ENCODE assay signal across 8 cellular contexts in the genomic region with DNA sequence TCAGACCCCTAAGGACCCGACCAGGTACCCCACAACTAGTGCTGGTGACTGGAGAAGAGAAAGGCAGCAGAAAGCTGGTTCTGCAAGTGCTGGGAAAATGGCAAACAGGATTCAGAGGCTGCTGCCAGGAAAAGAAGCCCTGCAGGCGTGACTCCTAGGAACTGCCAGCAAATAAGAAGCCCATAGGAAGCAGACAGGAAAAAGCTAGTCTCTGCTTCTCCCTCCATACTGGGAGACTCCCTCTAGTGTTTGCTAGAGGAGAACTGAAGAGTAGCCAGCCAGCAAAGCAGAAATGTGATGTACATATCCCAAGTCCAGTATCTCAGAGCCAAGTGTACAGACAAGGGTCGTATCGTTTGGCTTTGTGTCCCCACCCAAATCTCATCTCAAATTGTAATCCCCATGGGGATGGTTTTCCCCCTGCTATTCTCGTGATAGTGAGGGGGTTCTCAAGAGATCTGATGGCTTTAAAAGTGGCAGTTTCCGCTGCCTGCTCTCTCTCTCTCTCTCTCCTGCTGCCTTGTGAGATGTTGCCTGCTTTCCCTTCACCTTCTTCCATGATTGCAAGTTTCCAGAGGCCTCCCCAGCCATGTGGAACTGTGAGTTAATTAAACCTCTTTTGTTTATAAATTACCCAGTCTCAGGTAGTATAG. TPM values are rescaled to one million over a fixed set of nuclear protein-coding genes. Genes with fewer than 3 reads are reported as not detected.
A peak's percentile ranks its signal among the peaks of the same experiment; 100 is the strongest.
DNase-seq lines count a peak whose midpoint lies in the region; ATAC-seq and TF ChIP-seq lines count a peak whose summit lies in the region.

No MANE protein-coding gene starts in this region.

- H3K27ac ChIP-seq in esophagus squamous epithelium = no peak overlapping the region
- no peak overlapping the region for H3K27ac ChIP-seq in CD8-positive, alpha-beta memory T cell (ENCODE audit: low read depth, low read length)

- TF ChIP-seq POLR2A in esophagus squamous epithelium (IDR thresholded peaks at IDR 0.05) (no peak), erythroblast (IDR thresholded peaks at IDR 0.05; ENCODE audit: low read length) (no peak)

- POLR2A ChIA-PET in CD8-positive, alpha-beta memory T cell (lab: Charles Lee) = no interaction called here

- no peaks in the 10 kb centered on the region for H3K36me3 Mint-ChIP-seq in nephron progenitor cell (ENCODE audit: low read depth)
- no peaks in the 10 kb centered on the region for H3K36me3 Mint-ChIP-seq in CD8-positive, alpha-beta memory T cell

- H3K9me3 Mint-ChIP-seq in nephron progenitor cell = no peaks in the 10 kb centered on the region
- peaks cover 8 to 48% (median 11%) of the 10 kb centered on the region in 5 donors for H3K9me3 Mint-ChIP-seq in CD8-positive, alpha-beta memory T cell

- TF ChIP-seq CTCF in esophagus squamous epithelium (IDR thresholded peaks at IDR 0.05) (peak in 5 of 6 experiments; percentile 37 to 70 (median 46)), nephron progenitor cell (IDR thresholded peaks at IDR 0.05) (peak; percentile 39)

- no peaks in the 10 kb centered on the region for H3K27me3 Mint-ChIP-seq in nephron progenitor cell (ENCODE audit: low read depth, poor library complexity)
- no peaks in the 10 kb centered on the region for H3K27me3 Mint-ChIP-seq in CD8-positive, alpha-beta memory T cell

- H3K4me3 ChIP-seq in esophagus squamous epithelium = no peak overlapping the region
- no peak overlapping the region for H3K4me3 ChIP-seq in CD8-positive, alpha-beta memory T cell (ENCODE audit: low read length)

- DNase-seq in H4 (ENCODE audit: low spot score) (peak; percentile 74), OCI-M1 (lab: John Stamatoyannopoulos, UW) (peak; percentile 42), esophagus squamous epithelium (lab: John Stamatoyannopoulos, UW) (no peak), nephron progenitor cell (peak; percentile 3), erythroblast (lab: John Stamatoyannopoulos, UW) (no peak)
- no peak for DNase-seq in CD8-positive, alpha-beta memory T cell
- DNase-seq in activated CD4-positive, alpha-beta T cell treated with anti-CD3 and anti-CD28 coated beads for 4 hours = no peak

- peaks cover 13% of the 10 kb centered on the region for H3K4me1 Mint-ChIP-seq in nephron progenitor cell
- H3K4me1 Mint-ChIP-seq in CD8-positive, alpha-beta memory T cell = no peaks in the 10 kb centered on the region

- H3K27me3 ChIP-seq in esophagus squamous epithelium = no peaks in the 10 kb centered on the region
- H3K27me3 ChIP-seq in CD8-positive, alpha-beta memory T cell (ENCODE audit: insufficient read depth, low read length, poor library complexity, severe bottlenecking) = no peaks in the 10 kb centered on the region

- ATAC-seq in GM18870 (IDR thresholded peaks at IDR 0.05; ENCODE audit: unreplicated experiment) = no peak

- intact Hi-C loops in esophagus squamous epithelium (cut with DNase I) = no loop called here

- 34 to 49% methylated on average over 5 to 6 of the region's 6 CpGs for WGBS in esophagus squamous epithelium, 2 donors

- CTCF ChIA-PET in CD8-positive, alpha-beta memory T cell (lab: Charles Lee) = no interaction called here

- H3K27ac Mint-ChIP-seq in nephron progenitor cell = no peak overlapping the region
- no peak overlapping the region for H3K27ac Mint-ChIP-seq in CD8-positive, alpha-beta memory T cell

- no peaks in the 10 kb centered on the region for H3K36me3 ChIP-seq in esophagus squamous epithelium
- no peaks in the 10 kb centered on the region for H3K36me3 ChIP-seq in CD8-positive, alpha-beta memory T cell (ENCODE audit: insufficient read depth, low read length)

- H3K9me3 ChIP-seq in esophagus squamous epithelium = no peaks in the 10 kb centered on the region
- H3K9me3 ChIP-seq in CD8-positive, alpha-beta memory T cell (ENCODE audit: low read length) = no peaks in the 10 kb centered on the region

- no peak overlapping the region for H3K4me3 Mint-ChIP-seq in nephron progenitor cell
- no peak overlapping the region for H3K4me3 Mint-ChIP-seq in CD8-positive, alpha-beta memory T cell

- H3K4me1 ChIP-seq in esophagus squamous epithelium = peaks cover 0 to 11% (median 5%) of the 10 kb centered on the region in 3 donors
- no peaks in the 10 kb centered on the region for H3K4me1 ChIP-seq in CD8-positive, alpha-beta memory T cell (ENCODE audit: insufficient read depth, low read length)

RNA-seq across cellular contexts. Expression of gene TUSC1, which starts 38.1 kb away (rescaled TPM):
- total RNA-seq in H4 (2014; rRNA removed; shearing (Covaris generic)) = 10.2 and 12.4 TPM in 2 replicates
- 10 to 100 TPM in 3 of 4 donors, 1 to 10 TPM in 1; 7.8 to 18.3 (median 13.2) TPM for total RNA-seq in esophagus squamous epithelium
- total RNA-seq in CD8-positive, alpha-beta memory T cell = not detected
- polyA plus RNA-seq in CD8-positive, alpha-beta memory T cell = not detected

Comparison
In these comparisons a context has a peak if more than half of its experiments do, and no peak if none do; other contexts are left out.
1. DNase-seq: peak in H4 (single experiment), OCI-M1 (single experiment) and nephron progenitor cell (single experiment); none in esophagus squamous epithelium (single experiment), erythroblast (0 of 2), CD8-positive, alpha-beta memory T cell (0 of 5) and activated CD4-positive, alpha-beta T cell treated with anti-CD3 and anti-CD28 coated beads for 4 hours (0 of 2).
2. RNA of gene TUSC1, which starts 38.1 kb away (total RNA-seq): 7.8 to 18.3 TPM in esophagus squamous epithelium and 10.2 to 12.4 TPM in H4; not detected in CD8-positive, alpha-beta memory T cell; every median in the first group is over 4 times any median in the second.